ENCODE assay signal across 8 cellular contexts in the genomic region with DNA sequence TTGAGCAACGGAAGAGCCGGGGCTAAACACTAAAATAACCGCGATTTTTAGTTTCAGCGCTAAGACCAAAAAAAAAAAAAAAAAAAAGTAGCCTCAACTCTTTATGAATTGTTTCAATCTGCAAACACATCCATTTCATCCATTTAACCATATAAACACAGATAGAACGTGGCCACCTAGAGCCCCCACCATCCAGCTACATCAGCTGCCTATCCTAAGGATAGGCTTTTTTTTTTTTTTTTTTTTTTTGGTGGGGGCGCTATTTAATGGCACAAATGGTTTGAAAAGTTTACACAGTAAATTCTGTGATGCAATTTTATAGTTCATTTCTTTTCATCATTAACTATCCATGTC. TPM values are rescaled to one million over a fixed set of nuclear protein-coding genes. Genes with fewer than 3 reads are reported as not detected.
A peak's percentile ranks its signal among the peaks of the same experiment; 100 is the strongest.
DNase-seq lines count a peak whose midpoint lies in the region; ATAC-seq and TF ChIP-seq lines count a peak whose summit lies in the region.

No MANE protein-coding gene starts in this region.

- no peak overlapping the region for H4K5ac ChIP-seq in H9 (ENCODE audit: insufficient read length, low read depth, low read length)

- intact Hi-C loops in PC-9 (cut with micrococcal nuclease; ENCODE audit: unreplicated experiment), result loop anchor here (10.0 kb wide), 1 partner anchor 62 kb away; no protein-coding TSS in a partner anchor

- no peaks in the 10 kb centered on the region; a peak in 1 of 4 replicates for H3K4me1 Mint-ChIP-seq in H9
- H3K4me1 Mint-ChIP-seq in stimulated activated naive CD8-positive, alpha-beta T cell treated with anti-CD3 and anti-CD28 coated beads, Interleukin-15, amount 100 ng/mL, for 72 hours, result no peaks in the 10 kb centered on the region

- peak overlapping the region in 1 of 3 experiments; percentile 97; a peak in 1 of 7 replicates for H3K27ac Mint-ChIP-seq in H9
- H3K27ac Mint-ChIP-seq in stimulated activated naive CD8-positive, alpha-beta T cell treated with anti-CD3 and anti-CD28 coated beads, Interleukin-15, amount 100 ng/mL, for 72 hours, result peak overlapping the region; percentile 93 to 98

- H3K79me2 ChIP-seq in DND-41 (ENCODE audit: insufficient read depth, low read length) (peaks cover 7% of the 10 kb centered on the region), H9 (ENCODE audit: insufficient read depth, low read length) (no peaks in the 10 kb centered on the region), PC-9 (ENCODE audit: low read depth) (peaks cover 8% of the 10 kb centered on the region)

- H3K9ac ChIP-seq in DND-41 (ENCODE audit: low read depth, low read length), result peak overlapping the region; percentile 74
- H3K9ac ChIP-seq in H9 (ENCODE audit: extremely low read depth, insufficient read length, low read length), result no peak overlapping the region

- H3T11ph ChIP-seq in H9 (ENCODE audit: low read length), result no peak overlapping the region

- H2BK5ac ChIP-seq in H9 (ENCODE audit: insufficient read length, low read length), result no peak overlapping the region

- H4K91ac ChIP-seq in H9 (ENCODE audit: insufficient read length, low read depth, low read length), result no peak overlapping the region

- H2BK12ac ChIP-seq in H9 (ENCODE audit: insufficient read length, low read depth, low read length), result no peak overlapping the region

- H3K14ac ChIP-seq in H9 (ENCODE audit: insufficient read depth, low read length), result no peak overlapping the region

- peaks cover 4 to 25% (median 22%) of the 10 kb centered on the region in 3 experiments for H3K36me3 Mint-ChIP-seq in H9 (ENCODE audit: insufficient read depth in 1 of 3, low read depth in 3 of 3)

- no peak overlapping the region for H2AK5ac ChIP-seq in H9 (ENCODE audit: insufficient read length, low read length)

- no peak overlapping the region for H2BK20ac ChIP-seq in H9 (ENCODE audit: low read depth, low read length, poor library complexity, severe bottlenecking)

- no peaks in the 10 kb centered on the region for H3K9me2 ChIP-seq in PC-9 (ENCODE audit: insufficient read depth)

- no peaks in the 10 kb centered on the region for H3K27me3 ChIP-seq in DND-41 (ENCODE audit: insufficient read depth, low read length, poor library complexity)
- H3K27me3 ChIP-seq in H9 (ENCODE audit: insufficient read depth, low read length), result no peaks in the 10 kb centered on the region
- no peaks in the 10 kb centered on the region for H3K27me3 ChIP-seq in PC-9 (ENCODE audit: insufficient read depth, low read depth)
- H3K27me3 ChIP-seq in gastroesophageal sphincter, result no peaks in the 10 kb centered on the region

- H3K4me3 ChIP-seq in DND-41 (ENCODE audit: low read depth in 1 of 2, low read length in 2 of 2) (peak overlapping the region; percentile 90 to 94; a peak in 3 of 4 replicates), PC-9 (peak overlapping the region; percentile 84), gastroesophageal sphincter (peak overlapping the region; percentile 63 to 99)

- no CpG with 5 or more reads among the region's 7 CpGs for WGBS in H9 (ENCODE audit: extremely low coverage, insufficient read length, low lambda C conversion rate)
- WGBS in gastroesophageal sphincter (ENCODE audit: low coverage in 1 of 2), 2 donors, result 0 to 8% methylated on average over 7 of the region's 7 CpGs

- POLR2A ChIA-PET in PC-9 (lab: Charles Lee; ENCODE audit: unreplicated experiment), result no interaction called here

- no peaks in the 10 kb centered on the region for H3K9me3 ChIP-seq in DND-41 (ENCODE audit: insufficient read depth, low read length, severe bottlenecking)
- H3K9me3 ChIP-seq in H9 (ENCODE audit: control insufficient read depth, low read depth, low read length), result peaks cover 20% of the 10 kb centered on the region
- no peaks in the 10 kb centered on the region for H3K9me3 ChIP-seq in PC-9 (ENCODE audit: insufficient read depth, low read depth)
- no peaks in the 10 kb centered on the region for H3K9me3 ChIP-seq in gastroesophageal sphincter

- no peak overlapping the region for H3K56ac ChIP-seq in H9 (ENCODE audit: insufficient read length, low read depth, low read length)

- H3K4ac ChIP-seq in H9 (ENCODE audit: low read depth, low read length), result no peak overlapping the region

- H3K4me2 ChIP-seq in DND-41 (ENCODE audit: insufficient read depth, low read length) (peak overlapping the region; percentile 78), H9 (ENCODE audit: insufficient read depth, insufficient read length, low read length) (peak overlapping the region; percentile 85), PC-9 (peak overlapping the region; percentile 90)

- TF ChIP-seq POLR2A in gastroesophageal sphincter (IDR thresholded peaks at IDR 0.05), result no peak

- no peak overlapping the region for H2BK15ac ChIP-seq in H9 (ENCODE audit: low read depth, low read length)

- TF ChIP-seq EP300 in gastroesophageal sphincter (IDR thresholded peaks at IDR 0.05), result no peak

- TF ChIP-seq CTCF in DND-41 (IDR thresholded peaks at IDR 0.05; ENCODE audit: borderline replicate concordance, extremely low read depth, low read length, poor library complexity, severe bottlenecking) (no peak), H9 (conservative IDR thresholded peaks at IDR 0.05) (no peak), PC-9 (conservative IDR thresholded peaks at IDR 0.05) (no peak), gastroesophageal sphincter (IDR thresholded peaks at IDR 0.05) (no peak)

- no peaks in the 10 kb centered on the region for H4K20me1 ChIP-seq in DND-41 (ENCODE audit: insufficient read depth, low read length)
- H4K20me1 ChIP-seq in H9 (ENCODE audit: control insufficient read depth, insufficient read depth, insufficient read length), result no peaks in the 10 kb centered on the region
- no peaks in the 10 kb centered on the region for H4K20me1 ChIP-seq in PC-9 (ENCODE audit: insufficient read depth)

- H3K4me1 ChIP-seq in DND-41 (ENCODE audit: insufficient read depth, low read length) (peaks cover 13% of the 10 kb centered on the region), H9 (ENCODE audit: insufficient read depth, low read length) (no peaks in the 10 kb centered on the region), PC-9 (replicated peaks; ENCODE audit: insufficient read depth) (no peaks in the 10 kb centered on the region), gastroesophageal sphincter (peaks cover 0 to 6% (median 0%) of the 10 kb centered on the region in 3 donors)

- H3K27me3 Mint-ChIP-seq in H9 (ENCODE audit: low read depth), result peaks cover 4% of the 10 kb centered on the region
- H3K27me3 Mint-ChIP-seq in stimulated activated naive CD8-positive, alpha-beta T cell treated with anti-CD3 and anti-CD28 coated beads, Interleukin-15, amount 100 ng/mL, for 72 hours, result no peaks in the 10 kb centered on the region

- H3K23me2 ChIP-seq in H9 (ENCODE audit: insufficient read length, low read depth, low read length, poor library complexity, severe bottlenecking), result peaks cover 4% of the 10 kb centered on the region

- ATAC-seq in DND-41 (ENCODE audit: insufficient read depth, low read depth) (peak; percentile 15; the same call in 1 of the 3 replicates), gastroesophageal sphincter (no peak)
- ATAC-seq in stimulated activated naive CD8-positive, alpha-beta T cell treated with anti-CD3 and anti-CD28 coated beads, Interleukin-15, amount 100 ng/mL, for 72 hours, result peak; percentile 28

- no peak overlapping the region for H3K23ac ChIP-seq in H9 (ENCODE audit: insufficient read length, low read depth, low read length)

- BruUV-seq in PC-9 (replicated peaks; lab: Mats Ljungman, UMichigan), result no TSS peak

- H3K79me1 ChIP-seq in H9 (ENCODE audit: insufficient read depth, low read depth, low read length, poor library complexity, severe bottlenecking), result no peaks in the 10 kb centered on the region

- 0 out of 2 replicates have a peak, but pooled peaks cover 4% of the 10 kb centered on the region for H3F3A ChIP-seq in PC-9 (ENCODE audit: insufficient read depth, low read depth)

- no peak overlapping the region for H4K8ac ChIP-seq in H9 (replicated peaks; ENCODE audit: insufficient read length, low read depth, low read length)

- H3K9me3 Mint-ChIP-seq in H9, result peaks cover 67 to 70% of the 10 kb centered on the region in 2 experiments
- H3K9me3 Mint-ChIP-seq in stimulated activated naive CD8-positive, alpha-beta T cell treated with anti-CD3 and anti-CD28 coated beads, Interleukin-15, amount 100 ng/mL, for 72 hours, result no peaks in the 10 kb centered on the region

- no peak overlapping the region; the same call in 1 of the 2 replicates for H3K27ac ChIP-seq in DND-41 (ENCODE audit: low read length)
- H3K27ac ChIP-seq in H9 (ENCODE audit: insufficient read length, low read depth, low read length), result no peak overlapping the region
- H3K27ac ChIP-seq in PC-9, result 0 out of 2 replicates have a peak overlapping the region, but pooled peaks have one; percentile 48
- H3K27ac ChIP-seq in gastroesophageal sphincter, result peak overlapping the region in 2 of 4 donors; percentile 78 to 81

- H2AFZ ChIP-seq in DND-41 (ENCODE audit: low read depth, low read length) (peak overlapping the region; percentile 90), H9 (ENCODE audit: low read length) (peak overlapping the region; percentile 60), PC-9 (peak overlapping the region; percentile 90)

- no peak overlapping the region for H2BK120ac ChIP-seq in H9 (ENCODE audit: low read depth, low read length, poor library complexity, severe bottlenecking)

- H3K4me3 Mint-ChIP-seq in H9, result peak overlapping the region; percentile 91 to 93
- H3K4me3 Mint-ChIP-seq in stimulated activated naive CD8-positive, alpha-beta T cell treated with anti-CD3 and anti-CD28 coated beads, Interleukin-15, amount 100 ng/mL, for 72 hours, result peak overlapping the region; percentile 87 to 95

- DNase-seq in DND-41 (no peak), H9 (no peak), PC-9 (no peak), NCI-H2029 treated with DMSO at 0.1 percent for 48 hours (lab: John Stamatoyannopoulos, UW) (no peak), COLO668 (lab: John Stamatoyannopoulos, UW; ENCODE audit: unreplicated experiment) (no peak), HCEC 1CT (no peak)
- DNase-seq in stimulated activated naive CD8-positive, alpha-beta T cell treated with anti-CD3 and anti-CD28 coated beads, Interleukin-15, amount 100 ng/mL, for 72 hours, result no peak

- H3K36me3 ChIP-seq in DND-41 (ENCODE audit: insufficient read depth, low read length) (peaks cover 15% of the 10 kb centered on the region), PC-9 (ENCODE audit: low read depth) (peaks cover 7% of the 10 kb centered on the region; the same call in 1 of the 2 replicates), gastroesophageal sphincter (peaks cover 0 to 10% of the 10 kb centered on the region in 2 donors)

- no peak overlapping the region for H3K18ac ChIP-seq in H9 (ENCODE audit: insufficient read length, low read depth, low read length)

- CTCF ChIA-PET in PC-9 (lab: Charles Lee), result interaction anchor here (0.6 to 0.7 kb wide), 2 partner anchors 48 to 392 kb away, joined by 3 to 4 read pairs; no protein-coding TSS in a partner anchor

RNA-seq across cellular contexts. Expression of a gene that starts 0.5 kb away (rescaled TPM):
- 21.4 and 21.6 TPM in 2 replicates for total RNA-seq in H9 (2021)
- 52.8 and 61.3 TPM in 2 replicates for total RNA-seq in PC-9 (2021)
- 10 to 100 TPM; 15.7 to 34.2 (median 25.6) TPM for total RNA-seq in gastroesophageal sphincter
